In genomic region chr9:105116047-105116868, GRCh38 we compare ENCODE assay signal across 1 cellular context.
TF ChIP-seq lines count a peak whose summit lies in the region.

No MANE protein-coding gene starts in this region.

TF ChIP-seq in GM23338, 12 proteins besides CTCF, POLR2A, EP300 and RAD21:
- TF ChIP-seq EZH2 (IDR thresholded peaks at IDR 0.05; ENCODE audit: low read depth, unreplicated experiment) (no peak), STAT1 (IDR thresholded peaks at IDR 0.05; ENCODE audit: unreplicated experiment) (no peak), CREB1 (CRISPR knock-in tag; IDR thresholded peaks at IDR 0.05; ENCODE audit: low read depth) (no peak), ZNF331 (CRISPR knock-in tag; IDR thresholded peaks at IDR 0.05; ENCODE audit: low read depth) (no peak), NANOG (IDR thresholded peaks at IDR 0.05; ENCODE audit: borderline replicate concordance) (no peak), ETS1 (IDR thresholded peaks at IDR 0.05) (no peak), JUNB (IDR thresholded peaks at IDR 0.05; ENCODE audit: unreplicated experiment) (no peak), ZNF462 (CRISPR knock-in tag; IDR thresholded peaks at IDR 0.05) (no peak), EZH2phosphoT487 (IDR thresholded peaks at IDR 0.05; ENCODE audit: unreplicated experiment) (no peak), ZNF114 (CRISPR knock-in tag; IDR thresholded peaks at IDR 0.05) (no peak), POLR2AphosphoS5 (IDR thresholded peaks at IDR 0.05; ENCODE audit: low read depth) (no peak)
- TF ChIP-seq, protein P1, sequence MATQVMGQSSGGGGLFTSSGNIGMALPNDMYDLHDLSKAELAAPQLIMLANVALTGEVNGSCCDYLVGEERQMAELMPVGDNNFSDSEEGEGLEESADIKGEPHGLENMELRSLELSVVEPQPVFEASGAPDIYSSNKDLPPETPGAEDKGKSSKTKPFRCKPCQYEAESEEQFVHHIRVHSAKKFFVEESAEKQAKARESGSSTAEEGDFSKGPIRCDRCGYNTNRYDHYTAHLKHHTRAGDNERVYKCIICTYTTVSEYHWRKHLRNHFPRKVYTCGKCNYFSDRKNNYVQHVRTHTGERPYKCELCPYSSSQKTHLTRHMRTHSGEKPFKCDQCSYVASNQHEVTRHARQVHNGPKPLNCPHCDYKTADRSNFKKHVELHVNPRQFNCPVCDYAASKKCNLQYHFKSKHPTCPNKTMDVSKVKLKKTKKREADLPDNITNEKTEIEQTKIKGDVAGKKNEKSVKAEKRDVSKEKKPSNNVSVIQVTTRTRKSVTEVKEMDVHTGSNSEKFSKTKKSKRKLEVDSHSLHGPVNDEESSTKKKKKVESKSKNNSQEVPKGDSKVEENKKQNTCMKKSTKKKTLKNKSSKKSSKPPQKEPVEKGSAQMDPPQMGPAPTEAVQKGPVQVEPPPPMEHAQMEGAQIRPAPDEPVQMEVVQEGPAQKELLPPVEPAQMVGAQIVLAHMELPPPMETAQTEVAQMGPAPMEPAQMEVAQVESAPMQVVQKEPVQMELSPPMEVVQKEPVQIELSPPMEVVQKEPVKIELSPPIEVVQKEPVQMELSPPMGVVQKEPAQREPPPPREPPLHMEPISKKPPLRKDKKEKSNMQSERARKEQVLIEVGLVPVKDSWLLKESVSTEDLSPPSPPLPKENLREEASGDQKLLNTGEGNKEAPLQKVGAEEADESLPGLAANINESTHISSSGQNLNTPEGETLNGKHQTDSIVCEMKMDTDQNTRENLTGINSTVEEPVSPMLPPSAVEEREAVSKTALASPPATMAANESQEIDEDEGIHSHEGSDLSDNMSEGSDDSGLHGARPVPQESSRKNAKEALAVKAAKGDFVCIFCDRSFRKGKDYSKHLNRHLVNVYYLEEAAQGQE (IDR thresholded peaks at IDR 0.05; ENCODE audit: unreplicated experiment) = no peak
